20 cellular contexts compared by ENCODE assay signal in the genomic region with DNA sequence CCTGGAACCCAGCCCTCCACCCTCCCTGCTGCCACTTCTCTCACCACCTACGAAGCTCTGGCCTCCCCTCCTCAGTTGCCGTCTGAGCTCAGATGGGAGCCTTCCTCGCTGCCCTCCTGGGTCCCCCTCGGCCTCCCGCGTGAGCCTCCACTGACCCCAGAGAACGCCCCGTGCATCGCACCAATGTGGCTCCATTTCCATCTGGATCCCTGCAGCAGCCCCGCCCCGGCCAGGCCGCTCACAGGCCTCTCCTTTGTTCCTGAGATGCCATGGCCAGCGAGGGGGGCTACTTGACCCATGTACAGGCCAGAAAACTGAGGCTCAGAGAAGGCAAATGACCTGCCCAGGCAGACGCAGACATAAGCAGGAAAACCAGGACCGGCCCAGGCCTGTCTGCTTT.
A peak's percentile ranks its signal among the peaks of the same experiment; 100 is the strongest.
DNase-seq lines count a peak whose midpoint lies in the region; ATAC-seq and TF ChIP-seq lines count a peak whose summit lies in the region.
"Had no signal": no experiment of that assay in that cellular context is flagged by ENCODE, and none has a peak within 500 bp of the region (broad histone marks: within the 10 kb centered on the region; RNA-seq: fewer than 3 reads in every experiment).

No MANE protein-coding gene starts in this region.

- no peak overlapping the region for H3K18ac ChIP-seq in H9 (ENCODE audit: insufficient read length, low read depth, low read length)

- no peaks in the 10 kb centered on the region for H3K79me2 ChIP-seq in H9 (ENCODE audit: insufficient read depth, low read length)

- H3K27ac Mint-ChIP-seq in H9 (peak overlapping the region; percentile 45 to 65 (median 57); a peak in 3 of 7 replicates), mesothelial cell of epicardium (peak overlapping the region; percentile 43)
- H3K27ac Mint-ChIP-seq: GM23338 had no signal

- no peaks in the 10 kb centered on the region for H4K20me1 ChIP-seq in H9 (ENCODE audit: control insufficient read depth, insufficient read depth, insufficient read length)

- peaks cover 5% of the 10 kb centered on the region for H3K27me3 Mint-ChIP-seq in H9 (ENCODE audit: low read depth)
- H3K27me3 Mint-ChIP-seq in mesothelial cell of epicardium (ENCODE audit: low read depth): peaks cover 11% of the 10 kb centered on the region

- no peaks in the 10 kb centered on the region for H3K4me1 ChIP-seq in H9 (ENCODE audit: insufficient read depth, low read length)
- H3K4me1 ChIP-seq in RWPE2 (ENCODE audit: insufficient read depth, poor library complexity, severe bottlenecking): peaks cover 16% of the 10 kb centered on the region
- H3K4me1 ChIP-seq: SJSA1 had no signal

- no peak overlapping the region for H2BK12ac ChIP-seq in H9 (ENCODE audit: insufficient read length, low read depth, low read length)

- H3K4me3 Mint-ChIP-seq in H9 (no peak overlapping the region), mesothelial cell of epicardium (no peak overlapping the region)
- H3K4me3 Mint-ChIP-seq: CD8-positive, alpha-beta memory T cell; GM23338 had no signal

- H3K23ac ChIP-seq in H9 (ENCODE audit: insufficient read length, low read depth, low read length): no peak overlapping the region

- no peak overlapping the region for H2BK120ac ChIP-seq in H9 (ENCODE audit: low read depth, low read length, poor library complexity, severe bottlenecking)

- H3K27ac ChIP-seq in H9 (ENCODE audit: insufficient read length, low read depth, low read length) (no peak overlapping the region), RWPE2 (ENCODE audit: poor library complexity, severe bottlenecking) (peak overlapping the region; percentile 4)
- H3K27ac ChIP-seq: KMS-11, SJSA1 had no signal

- no peak overlapping the region; the same call in 1 of the 2 replicates for H3K14ac ChIP-seq in H9 (ENCODE audit: insufficient read depth, low read length)

- H3K4me1 Mint-ChIP-seq in H9 (peaks cover 2 to 20% of the 10 kb centered on the region in 2 experiments; a peak in 3 of 4 replicates), mesothelial cell of epicardium (peaks cover 8% of the 10 kb centered on the region)
- H3K4me1 Mint-ChIP-seq: CD8-positive, alpha-beta memory T cell had no signal

- H2AFZ ChIP-seq in H9 (ENCODE audit: low read length): no peak overlapping the region
- H2AFZ ChIP-seq: GM23338 had no signal

- H2BK5ac ChIP-seq in H9 (ENCODE audit: insufficient read length, low read length): no peak overlapping the region

- H2BK20ac ChIP-seq in H9 (ENCODE audit: low read depth, low read length, poor library complexity, severe bottlenecking): no peak overlapping the region

- H3K27me3 ChIP-seq in H9 (ENCODE audit: insufficient read depth, low read length) (no peaks in the 10 kb centered on the region), RWPE2 (ENCODE audit: insufficient read depth, poor library complexity, severe bottlenecking) (no peaks in the 10 kb centered on the region)

- no peak overlapping the region for H2AK5ac ChIP-seq in H9 (ENCODE audit: insufficient read length, low read length)

- H4K5ac ChIP-seq in H9 (ENCODE audit: insufficient read length, low read depth, low read length): no peak overlapping the region

- no peak overlapping the region for H4K8ac ChIP-seq in H9 (replicated peaks; ENCODE audit: insufficient read length, low read depth, low read length)

- H3K79me1 ChIP-seq in H9 (ENCODE audit: insufficient read depth, low read depth, low read length, poor library complexity, severe bottlenecking): no peaks in the 10 kb centered on the region

- DNase-seq in H9: no peak
- DNase-seq in RWPE2 (ENCODE audit: low spot score): no peak
- DNase-seq in mesothelial cell of epicardium (ENCODE audit: low spot score in 2 of 2, unreplicated experiment in 2 of 2): no peak
- DNase-seq in sciatic nerve (ENCODE audit: low spot score): no peak
- DNase-seq in NCI-H1930 (lab: John Stamatoyannopoulos, UW): no peak
- no peak for DNase-seq in stimulated activated CD4-positive, alpha-beta T cell treated with anti-CD3 and anti-CD28 coated beads, Interleukin-4, amount 100 ng/mL, for 4 hours
- DNase-seq: C1 segment of cervical spinal cord, Calu3, GDM1, HCEC 1CT, NCI-H1105, NCI-H2081, NCI-H524 treated with DMSO at 0.1 percent for 48 hours, NCI-H82 had no signal

- H3T11ph ChIP-seq in H9 (ENCODE audit: low read length): no peak overlapping the region

- no peak overlapping the region for H3K4me2 ChIP-seq in H9 (ENCODE audit: insufficient read depth, insufficient read length, low read length)
- H3K4me2 ChIP-seq: GM23338, KMS-11 had no signal

- no CpG with 5 or more reads among the region's 15 CpGs for WGBS in H9 (ENCODE audit: extremely low coverage, insufficient read length, low lambda C conversion rate)

- H3K9me3 Mint-ChIP-seq in H9 (peaks cover 5 to 6% of the 10 kb centered on the region in 2 experiments), mesothelial cell of epicardium (peaks cover 14% of the 10 kb centered on the region)

- H3K9ac ChIP-seq in H9 (ENCODE audit: extremely low read depth, insufficient read length, low read length): no peak overlapping the region
- H3K9ac ChIP-seq: KMS-11 had no signal

- no peaks in the 10 kb centered on the region for H3K23me2 ChIP-seq in H9 (ENCODE audit: insufficient read length, low read depth, low read length, poor library complexity, severe bottlenecking)

- no peaks in the 10 kb centered on the region for H3K36me3 ChIP-seq in RWPE2 (ENCODE audit: low read depth)
- H3K36me3 ChIP-seq: SJSA1 had no signal

- no peak for ATAC-seq in RWPE2 (ENCODE audit: low read depth)
- ATAC-seq in sciatic nerve: peak; percentile 40
- ATAC-seq in esophagus mucosa: no peak
- ATAC-seq: Panc1 had no signal

- H3K36me3 Mint-ChIP-seq in H9 (ENCODE audit: insufficient read depth in 1 of 3, low read depth in 3 of 3): peaks cover 0 to 5% (median 3%) of the 10 kb centered on the region in 3 experiments; a peak in 2 of 7 replicates
- H3K36me3 Mint-ChIP-seq in mesothelial cell of epicardium: peaks cover 4% of the 10 kb centered on the region
- H3K36me3 Mint-ChIP-seq: CD8-positive, alpha-beta memory T cell had no signal

- H3K4me3 ChIP-seq in RWPE2 (ENCODE audit: severe bottlenecking): no peak overlapping the region
- H3K4me3 ChIP-seq: GM23338, SJSA1 had no signal

- no peak overlapping the region; the same call in 1 of the 2 replicates for H3K4ac ChIP-seq in H9 (ENCODE audit: low read depth, low read length)

- H2BK15ac ChIP-seq in H9 (ENCODE audit: low read depth, low read length): no peak overlapping the region

- intact Hi-C loops in sciatic nerve (cut with DNase I): no loop called here

- H3K9me3 ChIP-seq in H9 (ENCODE audit: control insufficient read depth, low read depth, low read length) (no peaks in the 10 kb centered on the region), RWPE2 (ENCODE audit: severe bottlenecking) (no peaks in the 10 kb centered on the region)
- H3K9me3 ChIP-seq: SJSA1 had no signal

- H4K91ac ChIP-seq in H9 (ENCODE audit: insufficient read length, low read depth, low read length): no peak overlapping the region

- TF ChIP-seq CTCF in H9 (conservative IDR thresholded peaks at IDR 0.05) (no peak), RWPE2 (IDR thresholded peaks at IDR 0.05; ENCODE audit: poor library complexity, severe bottlenecking) (no peak), mesothelial cell of epicardium (IDR thresholded peaks at IDR 0.05; ENCODE audit: unreplicated experiment) (no peak)

- no peak overlapping the region for H3K56ac ChIP-seq in H9 (ENCODE audit: insufficient read length, low read depth, low read length)
